In the genomic region with DNA sequence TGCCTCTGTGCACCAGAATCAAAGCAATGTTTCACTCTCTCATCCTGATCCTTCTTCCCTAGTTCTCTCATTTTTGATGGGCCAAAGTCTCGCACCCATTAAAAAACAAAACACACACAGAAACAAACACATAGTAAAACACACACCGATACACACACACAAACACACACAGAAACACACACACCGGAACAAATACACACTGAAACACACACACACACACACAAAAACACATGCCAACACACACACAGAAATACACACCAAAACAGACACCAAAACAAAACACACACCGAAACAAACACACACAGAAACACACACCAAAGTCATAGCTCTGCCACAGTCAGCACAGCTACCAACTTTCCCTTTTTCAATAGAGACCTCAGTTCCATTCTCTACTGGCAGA, we compare ENCODE assay signal across 13 cellular contexts. TPM values are rescaled to one million over a fixed set of nuclear protein-coding genes. Genes with fewer than 3 reads are reported as not detected.
DNase-seq lines count a peak whose midpoint lies in the region; ATAC-seq and TF ChIP-seq lines count a peak whose summit lies in the region.
"Had no signal": no experiment of that assay in that cellular context is flagged by ENCODE, and none has a peak within 500 bp of the region (broad histone marks: within the 10 kb centered on the region; RNA-seq: fewer than 3 reads in every experiment).

No MANE protein-coding gene starts in this region.

- no peak overlapping the region for H3K4me3 Mint-ChIP-seq in activated T-cell treated with anti-CD3 and anti-CD28 coated beads, Interleukin-2, amount 50 U/mL, for 24 hours
- no peak overlapping the region for H3K4me3 Mint-ChIP-seq in activated T-helper 1 cell treated with anti-CD3 and anti-CD28 coated beads, Interleukin-12 subunit alpha, Interleukin-12 subunit beta, Interleukin-2, Interleukin-4 antibody, amounts not matched to agents 30 ng/mL and 10 ng/mL and 1 ng/mL, durations not matched to agents 14 hours and 24 hours and 36 hours

- H3K27ac ChIP-seq in left lung (peak overlapping the region; percentile 84 to 90), substantia nigra (ENCODE audit: low read depth, low read length, poor library complexity, severe bottlenecking) (peak overlapping the region; percentile 10)

- intact Hi-C loops in activated T-helper 1 cell treated with anti-CD3 and anti-CD28 coated beads, Interleukin-12 subunit alpha, Interleukin-12 subunit beta, Interleukin-2, Interleukin-4 antibody, amounts not matched to agents 30 ng/mL and 10 ng/mL and 1 ng/mL, durations not matched to agents 14 hours and 24 hours and 36 hours (cut with micrococcal nuclease) = no loop called here
- intact Hi-C loops in left lung (cut with DNase I) = no loop called here

- H3K36me3 Mint-ChIP-seq in activated T-cell treated with anti-CD3 and anti-CD28 coated beads, Interleukin-2, amount 50 U/mL, for 24 hours (ENCODE audit: low read depth) = peaks cover 92% of the 10 kb centered on the region
- peaks cover 39% of the 10 kb centered on the region for H3K36me3 Mint-ChIP-seq in activated T-helper 1 cell treated with anti-CD3 and anti-CD28 coated beads, Interleukin-12 subunit alpha, Interleukin-12 subunit beta, Interleukin-2, Interleukin-4 antibody, amounts not matched to agents 30 ng/mL and 10 ng/mL and 1 ng/mL, durations not matched to agents 14 hours and 24 hours and 36 hours (ENCODE audit: low read depth)

- H3K4me1 ChIP-seq in left lung = peaks cover 44 to 77% of the 10 kb centered on the region in 2 donors

- no peaks in the 10 kb centered on the region for H3K9me3 ChIP-seq in left lung

- peaks cover 58% of the 10 kb centered on the region for H3K4me1 Mint-ChIP-seq in activated T-cell treated with anti-CD3 and anti-CD28 coated beads, Interleukin-2, amount 50 U/mL, for 24 hours (ENCODE audit: low read depth)
- H3K4me1 Mint-ChIP-seq in activated T-helper 1 cell treated with anti-CD3 and anti-CD28 coated beads, Interleukin-12 subunit alpha, Interleukin-12 subunit beta, Interleukin-2, Interleukin-4 antibody, amounts not matched to agents 30 ng/mL and 10 ng/mL and 1 ng/mL, durations not matched to agents 14 hours and 24 hours and 36 hours (ENCODE audit: low read depth) = peaks cover 46% of the 10 kb centered on the region

- peak overlapping the region; percentile 82 for H3K27ac Mint-ChIP-seq in activated T-cell treated with anti-CD3 and anti-CD28 coated beads, Interleukin-2, amount 50 U/mL, for 24 hours
- H3K27ac Mint-ChIP-seq in activated T-helper 1 cell treated with anti-CD3 and anti-CD28 coated beads, Interleukin-12 subunit alpha, Interleukin-12 subunit beta, Interleukin-2, Interleukin-4 antibody, amounts not matched to agents 30 ng/mL and 10 ng/mL and 1 ng/mL, durations not matched to agents 14 hours and 24 hours and 36 hours = peak overlapping the region; percentile 63

- no peak for DNase-seq in activated T-cell treated with anti-CD3 and anti-CD28 coated beads, Interleukin-2, amount 50 U/mL, for 24 hours
- no peak for DNase-seq in activated T-cell treated with anti-CD3 and anti-CD28 coated beads, Interleukin-2, amount 50 U/mL, for 48 hours
- no peak for DNase-seq in activated T-helper 1 cell treated with anti-CD3 and anti-CD28 coated beads, Interleukin-12 subunit alpha, Interleukin-12 subunit beta, Interleukin-2, Interleukin-4 antibody, amounts not matched to agents 30 ng/mL and 10 ng/mL and 1 ng/mL, durations not matched to agents 14 hours and 24 hours and 36 hours (ENCODE audit: low spot score)
- DNase-seq in left lung = no peak
- no peak for DNase-seq in substantia nigra (lab: John Stamatoyannopoulos, UW)
- no peak for DNase-seq in LoVo (ENCODE audit: low spot score)
- DNase-seq in NCI-H748 (lab: John Stamatoyannopoulos, UW; ENCODE audit: unreplicated experiment) = no peak
- DNase-seq: head of caudate nucleus, NCI-H446 had no signal

- no peaks in the 10 kb centered on the region for H3K27me3 Mint-ChIP-seq in activated T-cell treated with anti-CD3 and anti-CD28 coated beads, Interleukin-2, amount 50 U/mL, for 24 hours
- no peaks in the 10 kb centered on the region for H3K27me3 Mint-ChIP-seq in activated T-helper 1 cell treated with anti-CD3 and anti-CD28 coated beads, Interleukin-12 subunit alpha, Interleukin-12 subunit beta, Interleukin-2, Interleukin-4 antibody, amounts not matched to agents 30 ng/mL and 10 ng/mL and 1 ng/mL, durations not matched to agents 14 hours and 24 hours and 36 hours (ENCODE audit: insufficient read depth)

- H3K4me3 ChIP-seq in left lung = no peak overlapping the region

- no peak for TF ChIP-seq CTCF in left lung (IDR thresholded peaks at IDR 0.05)

- no peaks in the 10 kb centered on the region for H3K9me3 Mint-ChIP-seq in activated T-cell treated with anti-CD3 and anti-CD28 coated beads, Interleukin-2, amount 50 U/mL, for 24 hours
- no peaks in the 10 kb centered on the region for H3K9me3 Mint-ChIP-seq in activated T-helper 1 cell treated with anti-CD3 and anti-CD28 coated beads, Interleukin-12 subunit alpha, Interleukin-12 subunit beta, Interleukin-2, Interleukin-4 antibody, amounts not matched to agents 30 ng/mL and 10 ng/mL and 1 ng/mL, durations not matched to agents 14 hours and 24 hours and 36 hours

- no peak for ATAC-seq in left lung
- ATAC-seq in activated CD4-positive, CD25-positive, alpha-beta regulatory T cell treated with anti-CD3 and anti-CD28 coated beads, Interleukin-2, amount 50 U/mL, for 24 hours = no peak
- ATAC-seq: SK-N-SH treated with all-trans-retinoic acid at 6 μM for 48 hours had no signal

- H3K36me3 ChIP-seq in left lung = peaks cover 0 to 43% of the 10 kb centered on the region in 2 donors

- H3K27me3 ChIP-seq in left lung = no peaks in the 10 kb centered on the region

RNA-seq across cellular contexts. Expression of gene HSPB9, which starts 8.6 kb away (rescaled TPM):
- total RNA-seq in activated T-helper 1 cell treated with anti-CD3 and anti-CD28 coated beads, Interleukin-12 subunit alpha, Interleukin-12 subunit beta, Interleukin-2, Interleukin-4 antibody, amounts not matched to agents 30 ng/mL and 10 ng/mL and 1 ng/mL, durations not matched to agents 14 hours and 24 hours and 36 hours = 0.10 TPM in 1 of 2 replicates, not detected in the other
- total RNA-seq in left lung = not detected
- total RNA-seq: M059J, subcutaneous adipose tissue had no signal

RNA-seq across cellular contexts. Expression of gene KAT2A, which starts 10.1 kb away (rescaled TPM):
- 70.8 and 76.9 TPM in 2 replicates for total RNA-seq in activated T-helper 1 cell treated with anti-CD3 and anti-CD28 coated beads, Interleukin-12 subunit alpha, Interleukin-12 subunit beta, Interleukin-2, Interleukin-4 antibody, amounts not matched to agents 30 ng/mL and 10 ng/mL and 1 ng/mL, durations not matched to agents 14 hours and 24 hours and 36 hours
- total RNA-seq in left lung = 10 to 100 TPM; 39.9 to 46.8 TPM

RNA-seq across cellular contexts. Expression of gene DHX58, which starts 18.7 kb away (rescaled TPM):
- total RNA-seq in activated T-helper 1 cell treated with anti-CD3 and anti-CD28 coated beads, Interleukin-12 subunit alpha, Interleukin-12 subunit beta, Interleukin-2, Interleukin-4 antibody, amounts not matched to agents 30 ng/mL and 10 ng/mL and 1 ng/mL, durations not matched to agents 14 hours and 24 hours and 36 hours = 26.9 and 28.4 TPM in 2 replicates
- 10 to 100 TPM; 21.6 TPM for total RNA-seq in left lung

RNA-seq across cellular contexts. Expression of gene RAB5C, which starts 23.6 kb away (rescaled TPM):
- total RNA-seq in activated T-helper 1 cell treated with anti-CD3 and anti-CD28 coated beads, Interleukin-12 subunit alpha, Interleukin-12 subunit beta, Interleukin-2, Interleukin-4 antibody, amounts not matched to agents 30 ng/mL and 10 ng/mL and 1 ng/mL, durations not matched to agents 14 hours and 24 hours and 36 hours = 73.3 and 80.0 TPM in 2 replicates
- total RNA-seq in left lung = 100 to 1,000 TPM; 139 to 188 TPM

RNA-seq across cellular contexts. Expression of gene ZNF385C, which starts 33.0 kb away (rescaled TPM):
- 0.10 TPM in 1 of 2 replicates, not detected in the other for total RNA-seq in activated T-helper 1 cell treated with anti-CD3 and anti-CD28 coated beads, Interleukin-12 subunit alpha, Interleukin-12 subunit beta, Interleukin-2, Interleukin-4 antibody, amounts not matched to agents 30 ng/mL and 10 ng/mL and 1 ng/mL, durations not matched to agents 14 hours and 24 hours and 36 hours
- under 1 TPM; 0.31 to 0.50 TPM for total RNA-seq in left lung
- total RNA-seq: M059J had no signal
